In genomic region chr2:181954538-181954883, GRCh38 we compare ENCODE assay signal across 8 cellular contexts. TPM values are rescaled to one million over a fixed set of nuclear protein-coding genes. Genes with fewer than 3 reads are reported as not detected.
DNase-seq lines count a peak whose midpoint lies in the region; ATAC-seq lines count a peak whose summit lies in the region.

No MANE protein-coding gene starts in this region.

- H2AFZ ChIP-seq in trophoblast cell (ENCODE audit: insufficient read depth, low read length, poor library complexity), result no peak overlapping the region

- no peaks in the 10 kb centered on the region for H3K4me1 ChIP-seq in HUES6 (ENCODE audit: control insufficient read depth, insufficient read depth, low read length)
- peaks cover 9 to 22% of the 10 kb centered on the region in 2 donors for H3K4me1 ChIP-seq in duodenal mucosa (ENCODE audit: control insufficient read depth in 1 of 2, insufficient read depth in 2 of 2, low read length in 2 of 2)
- H3K4me1 ChIP-seq in trophoblast cell (ENCODE audit: control insufficient read depth in 1 of 2, insufficient read depth in 2 of 2, low read length in 2 of 2), result peaks cover 6 to 7% of the 10 kb centered on the region in 2 experiments

- no peak overlapping the region for H3K18ac ChIP-seq in trophoblast cell (ENCODE audit: low read length)

- H3K27ac ChIP-seq in HUES6 (ENCODE audit: low read depth, low read length) (no peak overlapping the region), duodenal mucosa (ENCODE audit: low read depth, low read length) (no peak overlapping the region), trophoblast cell (ENCODE audit: low read depth, low read length) (peak overlapping the region; percentile 33)

- DNase-seq in trophoblast cell, result no peak
- no peak for DNase-seq in NCI-H2196 treated with DMSO at 0.1 percent for 48 hours (lab: John Stamatoyannopoulos, UW; ENCODE audit: unreplicated experiment)
- DNase-seq in stimulated activated CD4-positive, alpha-beta T cell treated with anti-CD3 and anti-CD28 coated beads, Interleukin-4, amount 100 ng/mL, for 4 hours, result no peak
- DNase-seq in globus pallidus (ENCODE audit: low spot score), result no peak

- no peak overlapping the region for H2BK12ac ChIP-seq in trophoblast cell (ENCODE audit: low read length)

- no peak overlapping the region for H3K14ac ChIP-seq in trophoblast cell (ENCODE audit: low read length)

- H3K4me3 ChIP-seq in HUES6 (ENCODE audit: low read depth, low read length), result peak overlapping the region; percentile 41
- H3K4me3 ChIP-seq in duodenal mucosa (ENCODE audit: low read depth in 1 of 2, low read length in 2 of 2), result peak overlapping the region; percentile 22 to 24
- no peak overlapping the region for H3K4me3 ChIP-seq in trophoblast cell (ENCODE audit: low read depth, low read length)

- H3K9me3 ChIP-seq in HUES6 (ENCODE audit: control insufficient read depth, insufficient read depth, low read depth, low read length) (no peaks in the 10 kb centered on the region), duodenal mucosa (ENCODE audit: control insufficient read depth in 1 of 2, low read length in 2 of 2) (no peaks in the 10 kb centered on the region), trophoblast cell (ENCODE audit: insufficient read depth, low read depth, low read length) (no peaks in the 10 kb centered on the region)

- H3K9ac ChIP-seq in HUES6 (ENCODE audit: low read length), result no peak overlapping the region
- no peak overlapping the region for H3K9ac ChIP-seq in duodenal mucosa (ENCODE audit: low read depth in 1 of 2, low read length in 2 of 2)
- H3K9ac ChIP-seq in trophoblast cell (ENCODE audit: low read length), result no peak overlapping the region

- H3K4ac ChIP-seq in trophoblast cell (ENCODE audit: low read depth, low read length), result no peak overlapping the region

- H2BK120ac ChIP-seq in trophoblast cell (ENCODE audit: insufficient read depth, low read length, poor library complexity), result no peak overlapping the region

- WGBS in trophoblast cell (ENCODE audit: extremely low coverage, insufficient coverage, insufficient read length), result no CpG with 5 or more reads among the region's 4 CpGs

- H4K12ac ChIP-seq in trophoblast cell (ENCODE audit: low read depth, low read length), result no peak overlapping the region

- H4K91ac ChIP-seq in trophoblast cell (ENCODE audit: low read depth, low read length), result no peak overlapping the region

- no peaks in the 10 kb centered on the region for H3K36me3 ChIP-seq in HUES6 (ENCODE audit: control insufficient read depth, insufficient read depth, low read length)
- no peaks in the 10 kb centered on the region for H3K36me3 ChIP-seq in duodenal mucosa (ENCODE audit: control insufficient read depth in 1 of 2, insufficient read depth in 2 of 2, low read length in 2 of 2)
- H3K36me3 ChIP-seq in trophoblast cell (ENCODE audit: control insufficient read depth in 1 of 2, insufficient read depth in 2 of 2, low read length in 2 of 2), result no peaks in the 10 kb centered on the region

- ATAC-seq in GM19395 (IDR thresholded peaks at IDR 0.05; ENCODE audit: unreplicated experiment) (peak; percentile 13), GM21515 (IDR thresholded peaks at IDR 0.05; ENCODE audit: unreplicated experiment) (no peak)

- H2BK5ac ChIP-seq in trophoblast cell (ENCODE audit: low read depth, low read length, poor library complexity), result peak overlapping the region; percentile 63

- H3K79me1 ChIP-seq in trophoblast cell (ENCODE audit: low read length), result peaks cover 16% of the 10 kb centered on the region

- no peak overlapping the region for H4K8ac ChIP-seq in trophoblast cell (ENCODE audit: low read depth, low read length)

- peak overlapping the region; percentile 45 for H3K4me2 ChIP-seq in trophoblast cell (ENCODE audit: low read length)

- peaks cover 2% of the 10 kb centered on the region for H3K79me2 ChIP-seq in trophoblast cell (ENCODE audit: control insufficient read depth, insufficient read depth, low read length, poor library complexity)

- H2AK5ac ChIP-seq in trophoblast cell (ENCODE audit: low read length), result no peak overlapping the region

- H3K27me3 ChIP-seq in HUES6 (ENCODE audit: control insufficient read depth, insufficient read depth, low read length) (no peaks in the 10 kb centered on the region), duodenal mucosa (ENCODE audit: control insufficient read depth in 1 of 2, insufficient read depth in 2 of 2, low read length in 2 of 2) (no peaks in the 10 kb centered on the region), trophoblast cell (ENCODE audit: insufficient read depth, low read length) (no peaks in the 10 kb centered on the region)

- no peak overlapping the region for H3K23ac ChIP-seq in trophoblast cell (ENCODE audit: low read length)

RNA-seq across cellular contexts. Expression of gene PPP1R1C, which starts 31.1 kb away (rescaled TPM):
- polyA plus RNA-seq in trophoblast cell (2013), result 14.5 and 17.3 TPM in 2 replicates
